In genomic region chr16:22890976-22891375, GRCh38 we compare ENCODE assay signal across 17 cellular contexts.
A peak's percentile ranks its signal among the peaks of the same experiment; 100 is the strongest.
DNase-seq lines count a peak whose midpoint lies in the region; ATAC-seq, FAIRE-seq and TF ChIP-seq lines count a peak whose summit lies in the region.
"Had no signal": no experiment of that assay in that cellular context is flagged by ENCODE, and none has a peak within 500 bp of the region (broad histone marks: within the 10 kb centered on the region; RNA-seq: fewer than 3 reads in every experiment).

No MANE protein-coding gene starts in this region.

- FAIRE-seq in keratinocyte (lab: Jason Lieb, UNC), result peak; percentile 46
- FAIRE-seq: G401.6 had no signal

- H3K27me3 ChIP-seq in keratinocyte (ENCODE audit: control insufficient read depth, extremely low read depth, insufficient read depth, low read length) (no peaks in the 10 kb centered on the region), ovary (no peaks in the 10 kb centered on the region)

- H3K9me1 ChIP-seq in keratinocyte (ENCODE audit: control insufficient read depth, extremely low read depth, insufficient read depth, low read length), result no peaks in the 10 kb centered on the region

- WGBS in ovary, 3 donors, result 81 to 84% (median 81%) methylated on average over 7 of the region's 7 CpGs

- TF ChIP-seq CTCF in keratinocyte (optimal IDR thresholded peaks at IDR 0.05 in 1 of 3, IDR thresholded peaks at IDR 0.05 in 1 of 3, conservative IDR thresholded peaks at IDR 0.05 in 1 of 3; ENCODE audit: extremely low read depth in 1 of 3, insufficient read depth in 2 of 3, low read length in 3 of 3), result no peak
- no peak for TF ChIP-seq CTCF in ovary (IDR thresholded peaks at IDR 0.05)

- no peak overlapping the region for H3K4me2 ChIP-seq in keratinocyte (ENCODE audit: control insufficient read depth, extremely low read depth, insufficient read depth, low read depth, low read length)

- H3K27ac ChIP-seq in keratinocyte (ENCODE audit: control insufficient read depth, insufficient read depth, low read length) (no peak overlapping the region), ovary (no peak overlapping the region)
- H3K27ac ChIP-seq: SK-N-MC had no signal

- H3K79me2 ChIP-seq in keratinocyte (ENCODE audit: control insufficient read depth, insufficient read depth, low read length), result no peaks in the 10 kb centered on the region

- H3K36me3 ChIP-seq in keratinocyte (ENCODE audit: control insufficient read depth in 2 of 2, extremely low read depth in 1 of 2, insufficient read depth in 2 of 2, low read length in 2 of 2), result no peaks in the 10 kb centered on the region
- no peaks in the 10 kb centered on the region for H3K36me3 ChIP-seq in ovary
- H3K36me3 ChIP-seq: HAP-1 had no signal

- dilution Hi-C loops in keratinocyte (cut with MboI; ENCODE audit: extremely low pct_ligation_motif_present, low sequenced_read_pairs), result no loop called here

- H3K9ac ChIP-seq in keratinocyte (ENCODE audit: control insufficient read depth, extremely low read depth, insufficient read depth, low read length), result no peak overlapping the region

- H3K4me3 ChIP-seq in keratinocyte (ENCODE audit: control insufficient read depth in 2 of 3, extremely low read depth in 1 of 3, insufficient read depth in 2 of 3, low read depth in 1 of 3, low read length in 3 of 3) (no peak overlapping the region), ovary (no peak overlapping the region)
- H3K4me3 ChIP-seq: HAP-1, SK-N-MC had no signal

- H3K9me3 ChIP-seq in keratinocyte (ENCODE audit: control insufficient read depth, low read depth, low read length), result no peaks in the 10 kb centered on the region
- H3K9me3 ChIP-seq in ovary, result no peaks in the 10 kb centered on the region
- H3K9me3 ChIP-seq: HAP-1 had no signal

- TF ChIP-seq POLR2A in ovary (IDR thresholded peaks at IDR 0.05), result no peak

- no peaks in the 10 kb centered on the region for H4K20me1 ChIP-seq in keratinocyte (ENCODE audit: control insufficient read depth, extremely low read depth, insufficient read depth, low read length)

- ATAC-seq in Right ventricle myocardium inferior, result no peak

- intact Hi-C loops in ovary (cut with DNase I) (no loop called here), Right ventricle myocardium inferior (cut with DNase I) (loop anchor here (10.0 kb wide), 1 partner anchor 264 kb away; no protein-coding TSS in a partner anchor)

- no peak overlapping the region for H2AFZ ChIP-seq in keratinocyte (ENCODE audit: control insufficient read depth, low read length)

- TF ChIP-seq EP300 in ovary (IDR thresholded peaks at IDR 0.05), result no peak

- DNase-seq in NCI-H2196 (lab: John Stamatoyannopoulos, UW; ENCODE audit: unreplicated experiment), result peak; percentile 24
- no peak for DNase-seq in NCI-H2196 treated with DMSO at 0.1 percent for 48 hours (lab: John Stamatoyannopoulos, UW; ENCODE audit: unreplicated experiment)
- peak; percentile 70 for DNase-seq in NCI-H1105 treated with DMSO at 0.1 percent for 48 hours (lab: John Stamatoyannopoulos, UW)
- DNase-seq in NCI-H748 (lab: John Stamatoyannopoulos, UW; ENCODE audit: unreplicated experiment), result peak; percentile 36
- DNase-seq in keratinocyte (ENCODE audit: low read depth, low spot score), result no peak
- DNase-seq in ovary, result no peak
- no peak for DNase-seq in Right ventricle myocardium inferior (ENCODE audit: missing footprints)
- DNase-seq: C1 segment of cervical spinal cord, DND-41, IMR-90, Kasumi-1, NCI-H1436, NCI-H2081, NCI-H524 treated with DMSO at 0.1 percent for 48 hours had no signal

- H3K4me1 ChIP-seq in keratinocyte (ENCODE audit: control insufficient read depth, extremely low read depth, insufficient read depth, low read length) (no peaks in the 10 kb centered on the region), ovary (ENCODE audit: insufficient read depth) (no peaks in the 10 kb centered on the region)
- H3K4me1 ChIP-seq: HAP-1 had no signal

Comparison
In these comparisons a context has a peak if more than half of its experiments do, and no peak if none do; other contexts are left out.
1. DNase-seq: peak in NCI-H2196 (single experiment), NCI-H1105 treated with DMSO at 0.1 percent for 48 hours (single experiment) and NCI-H748 (single experiment); none in NCI-H2196 treated with DMSO at 0.1 percent for 48 hours (single experiment), keratinocyte (single experiment), ovary (0 of 5) and Right ventricle myocardium inferior (single experiment).